Comparison of ENCODE assay signal across 9 cellular contexts in the genomic region with DNA sequence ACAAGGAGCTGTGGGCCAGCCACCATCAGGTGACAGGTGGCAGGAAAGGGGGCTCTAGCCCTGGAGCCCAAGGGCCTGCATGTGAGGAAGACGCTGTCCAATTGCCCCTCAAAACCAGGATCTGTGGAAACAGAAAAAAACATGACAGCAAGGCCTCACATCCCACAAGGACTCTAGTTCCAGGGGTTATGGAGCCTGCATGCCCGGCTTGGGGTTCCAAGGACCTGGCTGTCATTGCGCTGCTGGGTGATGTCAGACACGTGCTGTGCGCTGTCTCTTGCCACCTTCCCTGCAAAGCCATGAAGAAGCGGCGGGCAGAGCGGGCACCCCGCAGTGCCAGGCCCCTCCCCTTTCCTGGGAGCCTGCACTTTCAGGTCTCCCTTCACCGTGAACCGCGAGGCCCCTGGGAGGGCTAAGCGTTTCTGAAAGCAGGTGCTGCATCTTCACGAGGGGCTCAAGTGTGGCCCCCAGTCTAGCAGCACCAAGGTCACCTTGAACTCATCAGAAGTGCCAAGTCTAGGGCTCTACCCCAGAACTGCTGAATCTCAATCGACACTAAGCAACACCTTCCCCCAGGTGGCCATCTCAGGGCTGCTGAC. TPM values are rescaled to one million over a fixed set of nuclear protein-coding genes. Genes with fewer than 3 reads are reported as not detected.
"Had no signal": no experiment of that assay in that cellular context is flagged by ENCODE, and none has a peak within 500 bp of the region (broad histone marks: within the 10 kb centered on the region; RNA-seq: fewer than 3 reads in every experiment).

No MANE protein-coding gene starts in this region.

- H3K9me3 Mint-ChIP-seq: activated CD8-positive, alpha-beta T cell treated with anti-CD3 and anti-CD28 coated beads for 36 hours; stimulated activated memory B cell treated with anti-CD40 and anti-IgM and Interleukin-4, amounts not matched to agents 10 μg/mL and 1 μg/mL and 100 μg/mL, for 72 hours had no signal

- H3K4me1 Mint-ChIP-seq: stimulated activated memory B cell treated with anti-CD40 and anti-IgM and Interleukin-4, amounts not matched to agents 10 μg/mL and 1 μg/mL and 100 μg/mL, for 72 hours had no signal

- ATAC-seq: activated CD8-positive, alpha-beta T cell treated with anti-CD3 and anti-CD28 coated beads for 36 hours; stimulated activated memory B cell treated with anti-CD40 and anti-IgM and Interleukin-4, amounts not matched to agents 10 μg/mL and 1 μg/mL and 100 μg/mL, for 72 hours had no signal

- DNase-seq: activated CD8-positive, alpha-beta T cell treated with anti-CD3 and anti-CD28 coated beads for 36 hours; activated naive CD8-positive, alpha-beta T cell treated with anti-CD3 and anti-CD28 coated beads, Interleukin-2, amount 10 ng/mL, durations not matched to agents 7 days and 5 days; activated T-cell treated with anti-CD3 and anti-CD28 coated beads for 4 hours; glutamatergic neuron; retina; small intestine had no signal

- H3K4me3 Mint-ChIP-seq: activated CD8-positive, alpha-beta T cell treated with anti-CD3 and anti-CD28 coated beads for 36 hours; activated naive CD8-positive, alpha-beta T cell treated with anti-CD3 and anti-CD28 coated beads, Interleukin-2, amount 10 ng/mL, durations not matched to agents 7 days and 5 days; stimulated activated memory B cell treated with anti-CD40 and anti-IgM and Interleukin-4, amounts not matched to agents 10 μg/mL and 1 μg/mL and 100 μg/mL, for 72 hours had no signal

- H3K27ac Mint-ChIP-seq: activated CD8-positive, alpha-beta T cell treated with anti-CD3 and anti-CD28 coated beads for 36 hours; activated naive CD8-positive, alpha-beta T cell treated with anti-CD3 and anti-CD28 coated beads, Interleukin-2, amount 10 ng/mL, durations not matched to agents 7 days and 5 days; stimulated activated memory B cell treated with anti-CD40 and anti-IgM and Interleukin-4, amounts not matched to agents 10 μg/mL and 1 μg/mL and 100 μg/mL, for 72 hours had no signal

- H3K36me3 Mint-ChIP-seq: activated naive CD8-positive, alpha-beta T cell treated with anti-CD3 and anti-CD28 coated beads, Interleukin-2, amount 10 ng/mL, durations not matched to agents 7 days and 5 days; stimulated activated memory B cell treated with anti-CD40 and anti-IgM and Interleukin-4, amounts not matched to agents 10 μg/mL and 1 μg/mL and 100 μg/mL, for 72 hours had no signal

RNA-seq across cellular contexts. Expression of gene CRYGN, which starts 15.1 kb away (rescaled TPM):
- total RNA-seq: chondrocyte, SK-MEL-5 had no signal

RNA-seq across cellular contexts. Expression of gene WDR86, which starts 45.2 kb away (rescaled TPM):
- total RNA-seq: chondrocyte, SK-MEL-5 had no signal
